8 cellular contexts compared by ENCODE assay signal in genomic region chr14:76977793-76978730, GRCh38. TPM values are rescaled to one million over a fixed set of nuclear protein-coding genes. Genes with fewer than 3 reads are reported as not detected.
DNase-seq lines count a peak whose midpoint lies in the region; ATAC-seq lines count a peak whose summit lies in the region.

No MANE protein-coding gene starts in this region.

- peak; percentile 80 for ATAC-seq in GM21825 (IDR thresholded peaks at IDR 0.05; ENCODE audit: unreplicated experiment)

- peak; percentile 62 for DNase-seq in EH (ENCODE audit: low read depth)
- DNase-seq in NCI-H2171 (lab: John Stamatoyannopoulos, UW): peak; percentile 43
- peak; percentile 82 for DNase-seq in activated T-cell treated with anti-CD3 and anti-CD28 coated beads for 48 hours (ENCODE audit: low read depth)
- DNase-seq in germinal center (ENCODE audit: low spot score): peak; percentile 59
- DNase-seq in stimulated activated CD4-positive, alpha-beta T cell treated with anti-CD3 and anti-CD28 coated beads, Interleukin-12 subunit alpha, Interleukin-12 subunit beta, amount 100 ng/mL, for 24 hours (ENCODE audit: low read depth in 2 of 2): peak; percentile 71 to 77
- no peak for DNase-seq in A172 (ENCODE audit: low spot score)
- no peak for DNase-seq in cerebellum (ENCODE audit: low spot score)

RNA-seq across cellular contexts. Expression of gene IRF2BPL, which starts 50.4 kb away (rescaled TPM):
- 20.8 and 24.7 TPM in 2 replicates for total RNA-seq in A172 (2014; rRNA removed; shearing (Covaris generic))
- total RNA-seq in cerebellum: 28.5 TPM

Comparison
In these comparisons a context has a peak if more than half of its experiments do, and no peak if none do; other contexts are left out.
1. DNase-seq: peak in EH (single experiment), NCI-H2171 (single experiment), activated T-cell treated with anti-CD3 and anti-CD28 coated beads for 48 hours (single experiment), germinal center (single experiment) and stimulated activated CD4-positive, alpha-beta T cell treated with anti-CD3 and anti-CD28 coated beads, Interleukin-12 subunit alpha, Interleukin-12 subunit beta, amount 100 ng/mL, for 24 hours (2 of 2); none in A172 (single experiment) and cerebellum (single experiment).